17 cellular contexts compared by ENCODE assay signal in the genomic region with DNA sequence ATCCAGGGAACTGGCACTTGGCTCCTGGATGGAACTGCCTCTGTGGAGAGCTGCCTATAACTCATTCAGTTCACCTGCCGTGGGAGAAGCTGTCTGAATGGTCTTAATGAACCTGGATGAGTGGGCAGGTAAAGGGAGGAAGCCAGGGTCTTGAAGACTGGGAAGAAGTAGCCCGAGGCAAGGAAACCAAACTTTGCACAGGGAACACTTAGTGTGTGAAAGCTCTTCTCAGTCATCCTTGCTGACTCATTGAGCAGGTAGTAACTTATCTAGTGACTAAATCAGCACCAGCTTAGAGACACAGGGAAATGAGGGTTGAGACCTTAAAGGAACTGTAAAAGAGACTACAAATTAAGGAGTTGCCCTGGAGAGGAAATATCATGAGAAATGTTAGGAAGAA. TPM values are rescaled to one million over a fixed set of nuclear protein-coding genes. Genes with fewer than 3 reads are reported as not detected.
DNase-seq lines count a peak whose midpoint lies in the region; ATAC-seq, FAIRE-seq and TF ChIP-seq lines count a peak whose summit lies in the region.
"Had no signal": no experiment of that assay in that cellular context is flagged by ENCODE, and none has a peak within 500 bp of the region (broad histone marks: within the 10 kb centered on the region; RNA-seq: fewer than 3 reads in every experiment).

No MANE protein-coding gene starts in this region.

- peak; percentile 61 for ATAC-seq in activated CD4-positive, alpha-beta T cell treated with anti-CD3 and anti-CD28 coated beads for 36 hours
- ATAC-seq in HG03378 (IDR thresholded peaks at IDR 0.05; ENCODE audit: unreplicated experiment) (no peak), pancreas (no peak)
- ATAC-seq: left lung had no signal

- no peaks in the 10 kb centered on the region for H3K9me3 Mint-ChIP-seq in activated CD4-positive, alpha-beta T cell treated with anti-CD3 and anti-CD28 coated beads for 36 hours (ENCODE audit: low read depth)
- H3K9me3 Mint-ChIP-seq in glutamatergic neuron (ENCODE audit: unreplicated experiment), result peaks cover 17% of the 10 kb centered on the region
- H3K9me3 Mint-ChIP-seq: activated CD4-positive, alpha-beta memory T cell treated with anti-CD3 and anti-CD28 coated beads, Interleukin-2, amount 10 ng/mL, durations not matched to agents 7 days and 5 days; CD4-positive, CD25-positive, alpha-beta regulatory T cell had no signal

- H2AFZ ChIP-seq in SK-N-SH (ENCODE audit: low read depth), result no peak overlapping the region

- H3K79me2 ChIP-seq in SK-N-SH (ENCODE audit: insufficient read depth), result peaks cover 8% of the 10 kb centered on the region; the same call in 1 of the 2 replicates

- TF ChIP-seq EP300 in SK-N-SH (IDR thresholded peaks at IDR 0.05; ENCODE audit: borderline replicate concordance in 1 of 2, low read depth in 1 of 2, low read length in 1 of 2), result no peak

- H3K27me3 ChIP-seq in SK-N-SH (ENCODE audit: insufficient read depth), result no peaks in the 10 kb centered on the region
- no peaks in the 10 kb centered on the region for H3K27me3 ChIP-seq in pancreas
- H3K27me3 ChIP-seq: left lung, MG63 had no signal

- H3K4me3 ChIP-seq in SK-N-SH (ENCODE audit: low read depth in 2 of 2, low read length in 1 of 2) (no peak overlapping the region), pancreas (no peak overlapping the region)
- H3K4me3 ChIP-seq: left lung, MG63 had no signal

- CTCF ChIA-PET in activated CD4-positive, alpha-beta T cell treated with anti-CD3 and anti-CD28 coated beads for 36 hours (lab: Charles Lee), result interaction anchor here (0.6 to 1.3 kb wide), 3 partner anchors 17 to 198 kb away, joined by 3 to 4 read pairs (median 3); no protein-coding TSS in a partner anchor
- CTCF ChIA-PET in SK-N-SH (lab: Yijun Ruan, JAX), result interaction anchor here (0.9 to 7.6 kb wide), 6 partner anchors 9 to 326 kb away, joined by 3 to 63 read pairs (median 4); a partner anchor contains a TSS

- FAIRE-seq in pancreas (lab: Jason Lieb, UNC), result no peak
- FAIRE-seq: A204.1 had no signal

- no peak for DNase-seq in activated CD4-positive, alpha-beta T cell treated with anti-CD3 and anti-CD28 coated beads for 36 hours
- DNase-seq in activated CD4-positive, alpha-beta T cell treated with anti-CD3 and anti-CD28 coated beads, Interleukin-2, amount 50 U/mL, for 4 hours, result no peak
- no peak for DNase-seq in SK-N-SH
- DNase-seq in glutamatergic neuron, result no peak
- peak; percentile 24 for DNase-seq in superior temporal gyrus (ENCODE audit: extremely low spot score)
- DNase-seq in SKM-1 (lab: John Stamatoyannopoulos, UW; ENCODE audit: unreplicated experiment), result no peak
- DNase-seq in pancreas, result no peak
- DNase-seq: activated CD4-positive, alpha-beta memory T cell treated with anti-CD3 and anti-CD28 coated beads, Interleukin-2, amount 10 ng/mL, durations not matched to agents 7 days and 5 days; amygdala; CD4-positive, CD25-positive, alpha-beta regulatory T cell; erythroblast; left lung; MG63; NCI-H2107 had no signal

- H3K27me3 Mint-ChIP-seq in activated CD4-positive, alpha-beta T cell treated with anti-CD3 and anti-CD28 coated beads for 36 hours, result no peaks in the 10 kb centered on the region
- peaks cover 14% of the 10 kb centered on the region for H3K27me3 Mint-ChIP-seq in glutamatergic neuron (ENCODE audit: unreplicated experiment)
- H3K27me3 Mint-ChIP-seq: activated CD4-positive, alpha-beta memory T cell treated with anti-CD3 and anti-CD28 coated beads, Interleukin-2, amount 10 ng/mL, durations not matched to agents 7 days and 5 days; CD4-positive, CD25-positive, alpha-beta regulatory T cell had no signal

- H3K9me3 ChIP-seq in SK-N-SH (no peaks in the 10 kb centered on the region), pancreas (no peaks in the 10 kb centered on the region)
- H3K9me3 ChIP-seq: left lung, MG63 had no signal

- no peak overlapping the region for H3K27ac Mint-ChIP-seq in activated CD4-positive, alpha-beta T cell treated with anti-CD3 and anti-CD28 coated beads for 36 hours
- H3K27ac Mint-ChIP-seq in glutamatergic neuron (ENCODE audit: unreplicated experiment), result no peak overlapping the region
- H3K27ac Mint-ChIP-seq: activated CD4-positive, alpha-beta memory T cell treated with anti-CD3 and anti-CD28 coated beads, Interleukin-2, amount 10 ng/mL, durations not matched to agents 7 days and 5 days; CD4-positive, CD25-positive, alpha-beta regulatory T cell had no signal

- no peak for TF ChIP-seq CTCF in SK-N-SH (IDR thresholded peaks at IDR 0.05)
- no peak for TF ChIP-seq CTCF in glutamatergic neuron (IDR thresholded peaks at IDR 0.05; ENCODE audit: partially characterized antibody, unreplicated experiment)
- TF ChIP-seq CTCF in pancreas (IDR thresholded peaks at IDR 0.05), result no peak

- 84% methylated on average over 2 of the region's 2 CpGs for WGBS in SK-N-SH (ENCODE audit: low lambda C conversion rate)
- 94 to 95% methylated on average over 2 of the region's 2 CpGs for WGBS in pancreas, 2 donors

- no peak overlapping the region for H3K9ac ChIP-seq in SK-N-SH

- H3K4me1 ChIP-seq in SK-N-SH (ENCODE audit: control insufficient read depth in 1 of 2, insufficient read depth in 2 of 2, low read depth in 1 of 2, low read length in 1 of 2), result peaks cover 39 to 69% of the 10 kb centered on the region in 2 experiments
- peaks cover 8 to 11% (median 9%) of the 10 kb centered on the region in 3 donors for H3K4me1 ChIP-seq in pancreas

- no peaks in the 10 kb centered on the region for H3K9me2 ChIP-seq in SK-N-SH

- peaks cover 38% of the 10 kb centered on the region for H3F3A ChIP-seq in SK-N-SH (replicated peaks; ENCODE audit: insufficient read depth)

- H3K4me2 ChIP-seq in SK-N-SH, result no peak overlapping the region

- H3K36me3 ChIP-seq in SK-N-SH (replicated peaks in 1 of 2; ENCODE audit: control insufficient read depth in 1 of 2, insufficient read depth in 2 of 2, low read length in 1 of 2), result peaks cover 5 to 15% of the 10 kb centered on the region in 2 experiments
- no peaks in the 10 kb centered on the region for H3K36me3 ChIP-seq in pancreas
- H3K36me3 ChIP-seq: MG63 had no signal

- no peak overlapping the region for H3K4me3 Mint-ChIP-seq in activated CD4-positive, alpha-beta T cell treated with anti-CD3 and anti-CD28 coated beads for 36 hours
- peak overlapping the region; percentile 54 for H3K4me3 Mint-ChIP-seq in glutamatergic neuron (ENCODE audit: unreplicated experiment)
- H3K4me3 Mint-ChIP-seq: activated CD4-positive, alpha-beta memory T cell treated with anti-CD3 and anti-CD28 coated beads, Interleukin-2, amount 10 ng/mL, durations not matched to agents 7 days and 5 days; CD4-positive, CD25-positive, alpha-beta regulatory T cell had no signal

- intact Hi-C loops in activated CD4-positive, alpha-beta T cell treated with anti-CD3 and anti-CD28 coated beads for 36 hours (cut with DNase I, micrococcal nuclease), result no loop called here
- intact Hi-C loops in pancreas (cut with DNase I), result no loop called here

- H4K20me1 ChIP-seq in SK-N-SH (ENCODE audit: insufficient read depth), result peaks cover 74% of the 10 kb centered on the region

- TF ChIP-seq RAD21 in SK-N-SH (IDR thresholded peaks at IDR 0.05; ENCODE audit: low read length), result no peak

- H3K36me3 Mint-ChIP-seq in activated CD4-positive, alpha-beta T cell treated with anti-CD3 and anti-CD28 coated beads for 36 hours (ENCODE audit: low read depth), result peaks cover 31% of the 10 kb centered on the region
- no peaks in the 10 kb centered on the region for H3K36me3 Mint-ChIP-seq in glutamatergic neuron (ENCODE audit: unreplicated experiment)

- peaks cover 12% of the 10 kb centered on the region for H3K4me1 Mint-ChIP-seq in activated CD4-positive, alpha-beta T cell treated with anti-CD3 and anti-CD28 coated beads for 36 hours
- peaks cover 82% of the 10 kb centered on the region for H3K4me1 Mint-ChIP-seq in glutamatergic neuron (ENCODE audit: low read depth, unreplicated experiment)

- POLR2A ChIA-PET in activated CD4-positive, alpha-beta T cell treated with anti-CD3 and anti-CD28 coated beads for 36 hours (lab: Charles Lee), result no interaction called here
- POLR2A ChIA-PET in SK-N-SH (lab: Yijun Ruan, JAX), result no interaction called here

- peak overlapping the region; percentile 25 to 82; a peak in 3 of 4 replicates for H3K27ac ChIP-seq in SK-N-SH (ENCODE audit: low read depth in 2 of 2, low read length in 1 of 2)
- no peak overlapping the region for H3K27ac ChIP-seq in pancreas
- H3K27ac ChIP-seq: left lung had no signal

TF ChIP-seq in SK-N-SH, 30 proteins besides CTCF, POLR2A, EP300 and RAD21:
- peak; percentile 54; the same call in 1 of the 2 replicates for TF ChIP-seq FOSL2 (IDR thresholded peaks at IDR 0.05; ENCODE audit: borderline replicate concordance, low read depth)
- no peak for TF ChIP-seq JUND (IDR thresholded peaks at IDR 0.05)
- no peak for TF ChIP-seq EZH2phosphoT487 (IDR thresholded peaks at IDR 0.05; ENCODE audit: borderline replicate concordance, low read depth)
TF ChIP-seq in SK-N-SH: peak in this region for 1.

RNA-seq across cellular contexts. Expression of a gene that starts 9.9 kb away (rescaled TPM):
- total RNA-seq in activated CD4-positive, alpha-beta T cell treated with anti-CD3 and anti-CD28 coated beads for 36 hours, result under 1 TPM; 0.37 to 0.50 TPM
- polyA plus RNA-seq in SK-N-SH (2012; rRNA removed) (0.44 and 0.58 TPM in 2 replicates), pancreas (1 to 10 TPM in 1 of 2 donors, under 1 TPM in 1; 0.76 to 2.4 TPM)
- 0.30 and 0.41 TPM in 2 replicates for polyA plus RNA-seq in SK-N-SH (2012; cell fraction: cytosol; rRNA removed)
- 0.46 and 0.74 TPM in 2 replicates for polyA plus RNA-seq in SK-N-SH (2012; cell fraction: nucleus; rRNA removed)
- total RNA-seq in glutamatergic neuron (ENCODE audit: unreplicated experiment) (60.0 TPM), pancreas (1 to 10 TPM in 2 of 6 donors, under 1 TPM in 4; 0.42 to 1.6 (median 0.84) TPM)
- total RNA-seq: activated CD4-positive, alpha-beta memory T cell treated with anti-CD3 and anti-CD28 coated beads, Interleukin-2, amount 10 ng/mL, durations not matched to agents 7 days and 5 days; CD4-positive, CD25-positive, alpha-beta regulatory T cell; SK-MEL-5 had no signal

Comparison
In these comparisons a context has a peak if more than half of its experiments do, and no peak if none do; other contexts are left out.
1. H3K27ac ChIP-seq: peak in SK-N-SH (2 of 2); none in pancreas (0 of 4).
2. RNA of a gene that starts 9.9 kb away (total RNA-seq): 60.0 TPM in glutamatergic neuron (single experiment); 0.42 to 1.6 TPM in pancreas and 0.37 to 0.50 TPM in activated CD4-positive, alpha-beta T cell treated with anti-CD3 and anti-CD28 coated beads for 36 hours; every median in the first group is over 10 times any median in the second.